In genomic region chr12:112913038-112913688, GRCh38 we compare ENCODE assay signal across 1 cellular context.
A peak's percentile ranks its signal among the peaks of the same experiment; 100 is the strongest.
TF ChIP-seq lines count a peak whose summit lies in the region.

No MANE protein-coding gene starts in this region.

TF ChIP-seq in K562, 482 proteins besides CTCF, POLR2A, EP300 and RAD21:
- no peak for TF ChIP-seq GABPA (tag; conservative IDR thresholded peaks at IDR 0.05; ENCODE audit: low read depth)
- TF ChIP-seq HDAC2 (IDR thresholded peaks at IDR 0.05) = no peak
- TF ChIP-seq MLX (CRISPR knock-in tag; conservative IDR thresholded peaks at IDR 0.05) = no peak
- no peak for TF ChIP-seq STAG1 (CRISPR knock-in tag; IDR thresholded peaks at IDR 0.05; ENCODE audit: borderline replicate concordance)
- TF ChIP-seq DEAF1 (CRISPR knock-in tag; IDR thresholded peaks at IDR 0.05) = no peak
- TF ChIP-seq E2F4 (CRISPR knock-in tag; IDR thresholded peaks at IDR 0.05; ENCODE audit: low read depth) = no peak
- TF ChIP-seq CBX3 (IDR thresholded peaks at IDR 0.05; ENCODE audit: borderline replicate concordance in 1 of 2, low read length in 2 of 2) = peak in 1 of 2 experiments; percentile 47; a peak in 2 of 3 replicates
- TF ChIP-seq ZNF280A (IDR thresholded peaks at IDR 0.05; ENCODE audit: low read depth, partially characterized antibody) = peak; percentile 65
- 0 out of 2 replicates have a peak, but pooled peaks have one; percentile 18 for TF ChIP-seq XRCC3 (IDR thresholded peaks at IDR 0.05)
- no peak for TF ChIP-seq NUFIP1 (IDR thresholded peaks at IDR 0.05; ENCODE audit: partially characterized antibody)
- 0 out of 2 replicates have a peak, but pooled peaks have one; percentile 69 for TF ChIP-seq TRIM28 (IDR thresholded peaks at IDR 0.05)
- TF ChIP-seq RBFOX2 (IDR thresholded peaks at IDR 0.05; ENCODE audit: low read depth, low read length) = no peak
- no peak for TF ChIP-seq NCOR1 (IDR thresholded peaks at IDR 0.05)
- peak; percentile 46 for TF ChIP-seq RBM25 (IDR thresholded peaks at IDR 0.05; ENCODE audit: low read depth, low read length, severe bottlenecking)
